In genomic region chr9:111953444-111953843, GRCh38 we compare ENCODE assay signal across 22 cellular contexts.
"Had no signal": no experiment of that assay in that cellular context is flagged by ENCODE, and none has a peak within 500 bp of the region (broad histone marks: within the 10 kb centered on the region; RNA-seq: fewer than 3 reads in every experiment).

No MANE protein-coding gene starts in this region.

- H3K4me3 ChIP-seq: coronary artery, esophagus squamous epithelium, prostate gland had no signal

- H3K4me1 ChIP-seq: prostate gland had no signal

- H3K36me3 ChIP-seq: esophagus squamous epithelium, prostate gland had no signal

- H3K9me3 Mint-ChIP-seq: activated B cell treated with CpG ODN at 0.5 μM for 24 hours; activated CD8-positive, alpha-beta T cell treated with anti-CD3 and anti-CD28 coated beads for 36 hours; activated T-cell treated with anti-CD3 and anti-CD28 coated beads, Interleukin-2, amount 50 U/mL, for 72 hours; brain; central memory CD8-positive, alpha-beta T cell; nephron progenitor cell; stimulated activated naive CD8-positive, alpha-beta T cell treated with anti-CD3 and anti-CD28 coated beads, Interleukin-15, amount 100 ng/mL, for 72 hours had no signal

- FAIRE-seq: TTC549 had no signal

- H3K36me3 Mint-ChIP-seq: activated naive CD4-positive, alpha-beta T cell treated with anti-CD3 and anti-CD28 coated beads, Interleukin-2, amount 50 U/mL, for 72 hours; brain had no signal

- H3K27ac Mint-ChIP-seq: activated B cell treated with CpG ODN at 0.5 μM for 24 hours; activated CD8-positive, alpha-beta T cell treated with anti-CD3 and anti-CD28 coated beads for 36 hours; activated naive CD4-positive, alpha-beta T cell treated with anti-CD3 and anti-CD28 coated beads, Interleukin-2, amount 50 U/mL, for 72 hours; activated T-cell treated with anti-CD3 and anti-CD28 coated beads, Interleukin-2, amount 50 U/mL, for 72 hours; brain; nephron progenitor cell; stimulated activated naive CD8-positive, alpha-beta T cell treated with anti-CD3 and anti-CD28 coated beads, Interleukin-15, amount 100 ng/mL, for 72 hours had no signal

- H3K9me3 ChIP-seq: esophagus squamous epithelium, prostate gland had no signal

- H3K27me3 ChIP-seq: esophagus squamous epithelium, foreskin keratinocyte had no signal

- H3K27me3 Mint-ChIP-seq: activated B cell treated with CpG ODN at 0.5 μM for 24 hours; central memory CD8-positive, alpha-beta T cell had no signal

- H3K4me3 Mint-ChIP-seq: activated B cell treated with CpG ODN at 0.5 μM for 24 hours; activated CD8-positive, alpha-beta T cell treated with anti-CD3 and anti-CD28 coated beads for 36 hours; activated T-cell treated with anti-CD3 and anti-CD28 coated beads, Interleukin-2, amount 50 U/mL, for 72 hours; brain; central memory CD8-positive, alpha-beta T cell; nephron progenitor cell; stimulated activated naive CD8-positive, alpha-beta T cell treated with anti-CD3 and anti-CD28 coated beads, Interleukin-15, amount 100 ng/mL, for 72 hours had no signal

- ATAC-seq: activated CD8-positive, alpha-beta T cell treated with anti-CD3 and anti-CD28 coated beads for 36 hours; activated naive CD4-positive, alpha-beta T cell treated with anti-CD3 and anti-CD28 coated beads, Interleukin-2, amount 50 U/mL, for 72 hours; activated T-cell treated with anti-CD3 and anti-CD28 coated beads, Interleukin-2, amount 50 U/mL, for 72 hours; left ventricle myocardium superior; right cardiac atrium; stimulated activated naive CD8-positive, alpha-beta T cell treated with anti-CD3 and anti-CD28 coated beads, Interleukin-15, amount 100 ng/mL, for 72 hours had no signal

- H3K27ac ChIP-seq: coronary artery, esophagus squamous epithelium, foreskin keratinocyte, prostate gland had no signal

- DNase-seq: activated B cell treated with CpG ODN at 0.5 μM for 24 hours; activated CD4-positive, alpha-beta T cell treated with anti-CD3 and anti-CD28 coated beads for 48 hours; activated CD8-positive, alpha-beta memory T cell treated with anti-CD3 and anti-CD28 coated beads, Interleukin-2, amount 50 U/mL, for 4 hours; activated CD8-positive, alpha-beta T cell treated with anti-CD3 and anti-CD28 coated beads for 36 hours; activated gamma-delta T cell; activated T-cell treated with anti-CD3 and anti-CD28 coated beads, Interleukin-2, amount 50 U/mL, for 72 hours; amniotic stem cell; esophagus squamous epithelium; foreskin keratinocyte; glutamatergic neuron; left ventricle myocardium superior; nephron progenitor cell; occipital lobe; right cardiac atrium; stimulated activated naive CD8-positive, alpha-beta T cell treated with anti-CD3 and anti-CD28 coated beads, Interleukin-15, amount 100 ng/mL, for 72 hours; T-helper 2 cell had no signal
